1 cellular context compared by ENCODE assay signal in genomic region chr6:33732385-33732784, GRCh38.
TF ChIP-seq lines count a peak whose summit lies in the region.

No MANE protein-coding gene starts in this region.

TF ChIP-seq in WTC11, 78 proteins besides CTCF, POLR2A, EP300 and RAD21 (continued from another document):
- TF ChIP-seq ZNF532 (CRISPR knock-in tag; IDR thresholded peaks at IDR 0.05; ENCODE audit: borderline replicate concordance) (no peak), ERG (CRISPR knock-in tag; IDR thresholded peaks at IDR 0.05) (no peak), NFATC4 (CRISPR knock-in tag; IDR thresholded peaks at IDR 0.05) (no peak), FOXK1 (CRISPR knock-in tag; IDR thresholded peaks at IDR 0.05) (no peak), OVOL2 (CRISPR knock-in tag; IDR thresholded peaks at IDR 0.05; ENCODE audit: borderline replicate concordance) (no peak), ATF3 (CRISPR knock-in tag; conservative IDR thresholded peaks at IDR 0.05) (no peak), ZNF512 (CRISPR knock-in tag; IDR thresholded peaks at IDR 0.05; ENCODE audit: borderline replicate concordance) (no peak), ATF6 (CRISPR knock-in tag; IDR thresholded peaks at IDR 0.05) (no peak)
